1 cellular context compared by ENCODE assay signal in genomic region chr17:7844292-7845154, GRCh38.
TF ChIP-seq lines count a peak whose summit lies in the region.

No MANE protein-coding gene starts in this region.

TF ChIP-seq in GM12878, 131 proteins besides CTCF, POLR2A, EP300 and RAD21 (continues in another document):
- TF ChIP-seq STAT3 (IDR thresholded peaks at IDR 0.05; ENCODE audit: low read depth, low read length) (no peak), BACH1 (IDR thresholded peaks at IDR 0.05; ENCODE audit: borderline replicate concordance) (peak; percentile 35), ZBED1 (IDR thresholded peaks at IDR 0.05; ENCODE audit: borderline replicate concordance) (no peak), NR2F1 (conservative IDR thresholded peaks at IDR 0.05) (peak; percentile 96), RAD51 (IDR thresholded peaks at IDR 0.05) (no peak), PKNOX1 (IDR thresholded peaks at IDR 0.05) (peak; percentile 21; the same call in 1 of the 2 replicates), ZNF274 (IDR thresholded peaks at IDR 0.05; ENCODE audit: insufficient read depth, insufficient read length) (no peak), TCF3 (IDR thresholded peaks at IDR 0.05; ENCODE audit: borderline replicate concordance, insufficient read depth, low read depth, low read length) (no peak), MLLT1 (IDR thresholded peaks at IDR 0.05) (peak; percentile 21), REST (IDR thresholded peaks at IDR 0.05; ENCODE audit: low read depth, low read length) (no peak), IKZF1 (conservative IDR thresholded peaks at IDR 0.05) (peak; percentile 31; the same call in 1 of the 2 replicates), CEBPZ (IDR thresholded peaks at IDR 0.05; ENCODE audit: low read depth, low read length) (no peak), E2F8 (IDR thresholded peaks at IDR 0.05; ENCODE audit: low read depth, partially characterized antibody) (peak; percentile 1), SP1 (IDR thresholded peaks at IDR 0.05; ENCODE audit: low read depth, low read length) (peak; percentile 91), TBL1XR1 (IDR thresholded peaks at IDR 0.05; ENCODE audit: low read depth, low read length) (no peak; the same call in 1 of the 2 replicates), IRF3 (IDR thresholded peaks at IDR 0.05) (peak; percentile 71), ATF7 (IDR thresholded peaks at IDR 0.05; ENCODE audit: low read depth) (peak; percentile 33; the same call in 1 of the 2 replicates), SIX5 (IDR thresholded peaks at IDR 0.05; ENCODE audit: low read depth, low read length, severe bottlenecking) (peak; percentile 12), MTA2 (IDR thresholded peaks at IDR 0.05; ENCODE audit: low read depth) (no peak), CEBPB (IDR thresholded peaks at IDR 0.05; ENCODE audit: borderline replicate concordance in 1 of 2, low read depth in 2 of 2, low read length in 2 of 2) (no peak), KLF5 (IDR thresholded peaks at IDR 0.05; ENCODE audit: partially characterized antibody) (peak; percentile 77), BCL11A (IDR thresholded peaks at IDR 0.05; ENCODE audit: low read depth, low read length) (0 out of 2 replicates have a peak, but pooled peaks have one; percentile 2), EZH2 (IDR thresholded peaks at IDR 0.05; ENCODE audit: borderline replicate concordance, control insufficient read depth, low read depth, low read length) (no peak), FOS (IDR thresholded peaks at IDR 0.05; ENCODE audit: borderline replicate concordance, extremely low read depth, insufficient read length) (peak; percentile 39), ZNF687 (IDR thresholded peaks at IDR 0.05) (no peak), ESRRA (IDR thresholded peaks at IDR 0.05; ENCODE audit: low read length) (no peak), CHD2 (IDR thresholded peaks at IDR 0.05; ENCODE audit: borderline replicate concordance, low read depth, low read length) (peak; percentile 89), SREBF1 (IDR thresholded peaks at IDR 0.05; ENCODE audit: low read length) (0 out of 2 replicates have a peak, but pooled peaks have one; percentile 17), NR2C1 (IDR thresholded peaks at IDR 0.05) (peak; percentile 53), PRDM15 (CRISPR knock-in tag; IDR thresholded peaks at IDR 0.05) (no peak), USF1 (IDR thresholded peaks at IDR 0.05; ENCODE audit: borderline replicate concordance, extremely low read length, insufficient read depth, low read depth, low read length) (no peak), HCFC1 (IDR thresholded peaks at IDR 0.05; ENCODE audit: low read length) (no peak)
